ENCODE assay signal across 8 cellular contexts in genomic region chr11:2137202-2138071, GRCh38. TPM values are rescaled to one million over a fixed set of nuclear protein-coding genes. Genes with fewer than 3 reads are reported as not detected.
DNase-seq lines count a peak whose midpoint lies in the region; ATAC-seq and TF ChIP-seq lines count a peak whose summit lies in the region.

No MANE protein-coding gene starts in this region.

- TF ChIP-seq CTCF in IMR-90 (conservative IDR thresholded peaks at IDR 0.05; ENCODE audit: low read depth, low read length): no peak
- TF ChIP-seq CTCF in choroid plexus epithelial cell (conservative IDR thresholded peaks at IDR 0.05; ENCODE audit: low read depth, low read length): no peak
- no peak for TF ChIP-seq CTCF in GM13977 (IDR thresholded peaks at IDR 0.05; ENCODE audit: extremely low read depth, insufficient read depth, missing control alignments)

- H3K9me3 ChIP-seq in IMR-90 (ENCODE audit: control insufficient read depth, insufficient read depth, low read length): no peaks in the 10 kb centered on the region

- peak overlapping the region; percentile 44 for H3K4me3 ChIP-seq in IMR-90 (ENCODE audit: insufficient read depth, low read depth, low read length)
- H3K4me3 ChIP-seq in choroid plexus epithelial cell (ENCODE audit: low read depth, low read length): peak overlapping the region; percentile 55
- no peak overlapping the region for H3K4me3 ChIP-seq in mesendoderm (ENCODE audit: low read length)

- DNase-seq in AG08395 (ENCODE audit: low spot score) (peak; percentile 76), IMR-90 (peak; percentile 48), choroid plexus epithelial cell (ENCODE audit: low read depth) (peak; percentile 87), mesendoderm (peak; percentile 72), T-helper 1 cell (no peak), GM13977 (ENCODE audit: low spot score) (no peak)
- no peak for DNase-seq in activated CD8-positive, alpha-beta memory T cell treated with anti-CD3 and anti-CD28 coated beads, Interleukin-2, amount 50 U/mL, for 4 hours

- H3K23ac ChIP-seq in IMR-90 (ENCODE audit: low read depth, low read length) (no peak overlapping the region), mesendoderm (ENCODE audit: low read length) (no peak overlapping the region)

- H3K79me1 ChIP-seq in IMR-90 (ENCODE audit: low read depth in 1 of 2, low read length in 2 of 2) (peaks cover 0 to 4% of the 10 kb centered on the region in 2 experiments; a peak in 1 of 4 replicates), mesendoderm (ENCODE audit: low read length) (no peaks in the 10 kb centered on the region)

- peak overlapping the region; percentile 40 for H2BK120ac ChIP-seq in IMR-90 (ENCODE audit: low read depth, low read length)
- no peak overlapping the region for H2BK120ac ChIP-seq in mesendoderm (ENCODE audit: low read depth, low read length)

- peak overlapping the region; percentile 55; the same call in 1 of the 2 replicates for H4K91ac ChIP-seq in IMR-90 (ENCODE audit: insufficient read depth, low read depth, low read length)

- no peaks in the 10 kb centered on the region for H3K9me1 ChIP-seq in IMR-90 (ENCODE audit: insufficient read depth, low read length)

- H2AK5ac ChIP-seq in IMR-90 (ENCODE audit: low read depth, low read length) (peak overlapping the region; percentile 28; the same call in 1 of the 2 replicates), mesendoderm (ENCODE audit: low read length) (no peak overlapping the region)

- H2AK9ac ChIP-seq in IMR-90 (replicated peaks; ENCODE audit: low read depth, low read length, poor library complexity): peak overlapping the region; percentile 88

- ATAC-seq in IMR-90 (ENCODE audit: low read depth) (peak; percentile 81), GM19463 (IDR thresholded peaks at IDR 0.05; ENCODE audit: unreplicated experiment) (no peak)

- H4K20me1 ChIP-seq in IMR-90 (ENCODE audit: insufficient read depth, low read length): peaks cover 31% of the 10 kb centered on the region

- H2BK20ac ChIP-seq in IMR-90 (ENCODE audit: low read depth, low read length): peak overlapping the region; percentile 53; the same call in 1 of the 2 replicates

- BruUV-seq in IMR-90 (replicated peaks; lab: Mats Ljungman, UMichigan): no TSS peak

- H3K14ac ChIP-seq in IMR-90 (replicated peaks; ENCODE audit: low read depth, low read length): no peak overlapping the region

- intact Hi-C loops in IMR-90 (cut with micrococcal nuclease): loop anchor here (5.0 kb wide), 1 partner anchor 40 kb away; no protein-coding TSS in a partner anchor

- in situ Hi-C loops in IMR-90 (cut with MboI; ENCODE audit: low sequenced_read_pairs) (no loop called here), GM13977 (cut with MboI; ENCODE audit: low pct_unique_long_range_greater_than_20kb, low sequenced_read_pairs, unreplicated experiment) (no loop called here)

- no peak overlapping the region for H3K18ac ChIP-seq in IMR-90 (ENCODE audit: low read depth, low read length)
- H3K18ac ChIP-seq in mesendoderm (ENCODE audit: low read length): no peak overlapping the region

- H2AFZ ChIP-seq in IMR-90 (replicated peaks; ENCODE audit: low read length, poor library complexity): peak overlapping the region; percentile 86

- no peak overlapping the region for H2BK15ac ChIP-seq in IMR-90 (ENCODE audit: low read depth, low read length)
- H2BK15ac ChIP-seq in mesendoderm (replicated peaks; ENCODE audit: low read depth): no peak overlapping the region

- peak overlapping the region; percentile 78 for H3K4me2 ChIP-seq in IMR-90 (ENCODE audit: low read depth, low read length)
- H3K4me2 ChIP-seq in mesendoderm (ENCODE audit: low read length): peak overlapping the region; percentile 26

- H3K27ac ChIP-seq in IMR-90 (ENCODE audit: insufficient read depth, low read length): no peak overlapping the region
- no peak overlapping the region for H3K27ac ChIP-seq in mesendoderm (ENCODE audit: low read depth, low read length)

- H4K5ac ChIP-seq in IMR-90 (ENCODE audit: low read depth, low read length) (no peak overlapping the region), mesendoderm (ENCODE audit: low read length) (no peak overlapping the region)

- TF ChIP-seq RAD21 in IMR-90 (IDR thresholded peaks at IDR 0.05; ENCODE audit: low read length): no peak

- no peaks in the 10 kb centered on the region for H3K36me3 ChIP-seq in IMR-90 (ENCODE audit: control insufficient read depth, insufficient read depth, low read length)
- no peaks in the 10 kb centered on the region for H3K36me3 ChIP-seq in mesendoderm (ENCODE audit: control insufficient read depth, insufficient read depth, low read length)

- no peak for TF ChIP-seq POLR2A in IMR-90 (IDR thresholded peaks at IDR 0.05; ENCODE audit: low read depth, low read length)

- peak overlapping the region; percentile 77 for H3K4ac ChIP-seq in IMR-90 (ENCODE audit: low read depth, low read length)
- H3K4ac ChIP-seq in mesendoderm (ENCODE audit: low read depth, low read length): no peak overlapping the region

- CTCF ChIA-PET in IMR-90 (lab: Yijun Ruan, JAX): interaction anchor here (1.4 kb wide), 1 partner anchor 13 kb away, joined by 7 read pairs; no protein-coding TSS in a partner anchor

- peak overlapping the region; percentile 52 to 57; a peak in 1 of 4 replicates for H4K8ac ChIP-seq in IMR-90 (ENCODE audit: low read depth in 2 of 2, low read length in 2 of 2)
- H4K8ac ChIP-seq in mesendoderm (ENCODE audit: low read depth, low read length): no peak overlapping the region

- H3K4me1 ChIP-seq in IMR-90 (ENCODE audit: control insufficient read depth, insufficient read depth, low read length): no peaks in the 10 kb centered on the region; the same call in 1 of the 2 replicates
- no peaks in the 10 kb centered on the region for H3K4me1 ChIP-seq in mesendoderm (ENCODE audit: control insufficient read depth, low read depth, low read length)

- H3K56ac ChIP-seq in IMR-90 (ENCODE audit: extremely low read depth, insufficient read depth, low read length) (peak overlapping the region; percentile 32; the same call in 1 of the 2 replicates), mesendoderm (ENCODE audit: low read length) (no peak overlapping the region)

- POLR2A ChIA-PET in IMR-90 (lab: Charles Lee; ENCODE audit: unreplicated experiment): no interaction called here

- dilution Hi-C loops in IMR-90 (cut with HindIII; ENCODE audit: low sequenced_read_pairs, unreplicated experiment): no loop called here

- H3K27me3 ChIP-seq in IMR-90 (ENCODE audit: control insufficient read depth, insufficient read depth, low read length) (peaks cover 66% of the 10 kb centered on the region), mesendoderm (ENCODE audit: insufficient read depth, low read length, poor library complexity) (peaks cover 36% of the 10 kb centered on the region)

- no peak overlapping the region for H2BK5ac ChIP-seq in IMR-90 (ENCODE audit: low read depth, low read length, poor library complexity, severe bottlenecking)
- H2BK5ac ChIP-seq in mesendoderm (ENCODE audit: low read length): no peak overlapping the region

- H3K9ac ChIP-seq in IMR-90 (ENCODE audit: low read depth, low read length) (peak overlapping the region; percentile 28; the same call in 1 of the 2 replicates), mesendoderm (ENCODE audit: low read length) (no peak overlapping the region)

- 3% methylated on average over 7 of the region's 51 CpGs; no CpG with 5 or more reads in 1 of the 2 experiments for whole genome bisulfite sequencing in IMR-90 (ENCODE audit: extremely low coverage in 2 of 2, insufficient read length in 1 of 2), 2 experiments
- WGBS in mesendoderm (ENCODE audit: extremely low coverage, insufficient coverage, low lambda C conversion rate): no CpG with 5 or more reads among the region's 51 CpGs

- no peaks in the 10 kb centered on the region for H3K79me2 ChIP-seq in mesendoderm (ENCODE audit: control insufficient read depth, insufficient read depth, low read length)

TF ChIP-seq in IMR-90, 13 proteins besides CTCF, POLR2A, EP300 and RAD21:
- TF ChIP-seq CHD1 (IDR thresholded peaks at IDR 0.05; ENCODE audit: low read depth, low read length) (no peak), RCOR1 (IDR thresholded peaks at IDR 0.05; ENCODE audit: insufficient replicate concordance, low read length) (no peak), MXI1 (IDR thresholded peaks at IDR 0.05; ENCODE audit: borderline replicate concordance, low read depth, low read length) (no peak), MAZ (IDR thresholded peaks at IDR 0.05; ENCODE audit: borderline replicate concordance, low read depth, low read length) (peak; percentile 48; the same call in 1 of the 2 replicates), FOS (IDR thresholded peaks at IDR 0.05; ENCODE audit: low read depth, low read length) (no peak), MAFK (IDR thresholded peaks at IDR 0.05; ENCODE audit: low read depth, low read length) (no peak), USF2 (IDR thresholded peaks at IDR 0.05; ENCODE audit: low read depth, low read length) (no peak), CEBPB (IDR thresholded peaks at IDR 0.05; ENCODE audit: low read depth, low read length) (no peak)

RNA-seq across cellular contexts. Expression of gene IGF2, which starts 1.8 kb away (rescaled TPM):
- total RNA-seq in IMR-90 (2012; rRNA removed): 2.3 and 5.0 TPM in 2 replicates
- 17.5 and 21.8 TPM in 2 replicates for polyA plus RNA-seq in IMR-90 (2012; rRNA removed)
- polyA plus RNA-seq in IMR-90 (2012; cell fraction: cytosol; rRNA removed): 20.6 and 23.2 TPM in 2 replicates
- 4.8 and 6.4 TPM in 2 replicates for polyA plus RNA-seq in IMR-90 (2012; cell fraction: nucleus; rRNA removed; ENCODE audit: low replicate concordance)
- polyA plus RNA-seq in mesendoderm (2013, experiment 1 of 2): 0.28 TPM
- polyA plus RNA-seq in mesendoderm (2013, experiment 2 of 2): 0.29 TPM

RNA-seq across cellular contexts. Expression of gene INS, which starts 23.6 kb away (rescaled TPM):
- total RNA-seq in IMR-90 (2012; rRNA removed): not detected in 2 replicates
- polyA plus RNA-seq in IMR-90 (2012; rRNA removed): not detected in 2 replicates
- not detected in 2 replicates for polyA plus RNA-seq in IMR-90 (2012; cell fraction: cytosol; rRNA removed)
- polyA plus RNA-seq in IMR-90 (2012; cell fraction: nucleus; rRNA removed; ENCODE audit: low replicate concordance): not detected in 2 replicates
- polyA plus RNA-seq in mesendoderm (2013, experiment 1 of 2): not detected
- not detected for polyA plus RNA-seq in mesendoderm (2013, experiment 2 of 2)

RNA-seq across cellular contexts. Expression of gene TH, which starts 34.2 kb away (rescaled TPM):
- total RNA-seq in IMR-90 (2012; rRNA removed): not detected in 2 replicates
- 0.06 and 0.10 TPM in 2 replicates for polyA plus RNA-seq in IMR-90 (2012; rRNA removed)
- 0.03 TPM in 1 of 2 replicates, not detected in the other for polyA plus RNA-seq in IMR-90 (2012; cell fraction: cytosol; rRNA removed)
- 0.08 TPM in 1 of 2 replicates, not detected in the other for polyA plus RNA-seq in IMR-90 (2012; cell fraction: nucleus; rRNA removed; ENCODE audit: low replicate concordance)
- polyA plus RNA-seq in mesendoderm (2013, experiment 1 of 2): 0.07 TPM
- 0.20 TPM for polyA plus RNA-seq in mesendoderm (2013, experiment 2 of 2)

Comparison
In these comparisons a context has a peak if more than half of its experiments do, and no peak if none do; other contexts are left out.
1. DNase-seq: peak in AG08395 (single experiment), IMR-90 (single experiment), choroid plexus epithelial cell (single experiment) and mesendoderm (single experiment); none in T-helper 1 cell (0 of 5), GM13977 (single experiment) and activated CD8-positive, alpha-beta memory T cell treated with anti-CD3 and anti-CD28 coated beads, Interleukin-2, amount 50 U/mL, for 4 hours (single experiment).